In the genomic region with DNA sequence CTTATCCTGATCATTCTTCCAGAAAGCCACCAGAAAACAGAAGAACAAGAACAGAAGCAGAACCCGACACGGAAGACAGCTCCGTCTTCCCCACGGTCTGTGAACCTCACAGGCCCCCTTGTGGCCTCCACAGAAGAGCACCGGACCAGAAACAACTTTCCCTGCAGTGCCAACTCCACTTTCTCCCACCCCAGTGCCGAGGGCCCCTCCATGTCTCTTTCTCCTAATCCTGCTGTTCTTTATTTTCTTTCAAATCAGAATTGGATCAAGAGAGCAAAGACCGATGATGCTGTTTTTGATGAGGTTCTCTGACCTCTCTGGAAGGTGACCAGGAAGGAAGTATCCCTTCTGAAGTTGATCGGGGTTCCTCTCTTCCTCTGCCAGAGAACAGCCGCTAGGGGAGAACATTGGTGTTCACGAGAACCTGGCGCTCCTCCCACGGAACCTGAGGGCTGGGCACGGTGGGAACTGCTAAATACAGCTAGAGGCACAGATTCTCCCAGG, we compare ENCODE assay signal across 7 cellular contexts. TPM values are rescaled to one million over a fixed set of nuclear protein-coding genes. Genes with fewer than 3 reads are reported as not detected.
DNase-seq lines count a peak whose midpoint lies in the region; ATAC-seq and TF ChIP-seq lines count a peak whose summit lies in the region.

No MANE protein-coding gene starts in this region.

- H3F3A ChIP-seq in DOHH2 (ENCODE audit: control insufficient read depth, insufficient read depth) = no peaks in the 10 kb centered on the region

- H3K9me2 ChIP-seq in DOHH2 (replicated peaks; ENCODE audit: control insufficient read depth, low read length) = no peaks in the 10 kb centered on the region

- H4K20me1 ChIP-seq in DOHH2 (ENCODE audit: control insufficient read depth, insufficient read depth, low read depth, low read length) = no peaks in the 10 kb centered on the region

- H3K9me3 ChIP-seq in DOHH2 (ENCODE audit: control insufficient read depth, insufficient read depth, low read length) = no peaks in the 10 kb centered on the region

- H3K27ac ChIP-seq in DOHH2 (ENCODE audit: low read depth, low read length) = no peak overlapping the region

- H3K4me1 Mint-ChIP-seq in neural crest cell = no peaks in the 10 kb centered on the region

- no peaks in the 10 kb centered on the region for H3K36me3 Mint-ChIP-seq in neural crest cell (ENCODE audit: low read depth)

- H3K27me3 ChIP-seq in DOHH2 (ENCODE audit: control insufficient read depth, low read length) = peaks cover 18% of the 10 kb centered on the region

- H3K4me3 ChIP-seq in DOHH2 (ENCODE audit: low read length) (no peak overlapping the region), epithelial cell of esophagus (ENCODE audit: low read length) (no peak overlapping the region)

- ATAC-seq in GM18519 (IDR thresholded peaks at IDR 0.05; ENCODE audit: low FRiP score, unreplicated experiment) (no peak), GM21528 (IDR thresholded peaks at IDR 0.05; ENCODE audit: low FRiP score, unreplicated experiment) (no peak)

- no peak overlapping the region for H3K4me2 ChIP-seq in DOHH2 (ENCODE audit: low read length)

- TF ChIP-seq CTCF in DOHH2 (IDR thresholded peaks at IDR 0.05; ENCODE audit: low read depth, low read length, poor library complexity, severe bottlenecking) (peak; percentile 60), epithelial cell of esophagus (IDR thresholded peaks at IDR 0.05; ENCODE audit: insufficient read depth, low read depth, low read length, missing control alignments) (peak; percentile 75), neural crest cell (conservative IDR thresholded peaks at IDR 0.05) (peak; percentile 69)

- H3K79me2 ChIP-seq in DOHH2 (ENCODE audit: control insufficient read depth, low read length) = no peaks in the 10 kb centered on the region

- DNase-seq in HT-29 (ENCODE audit: low spot score) = peak; percentile 76
- DNase-seq in SK-MEL-5 (ENCODE audit: low read depth, low spot score) = peak; percentile 63
- DNase-seq in epithelial cell of esophagus (ENCODE audit: low read depth) = peak; percentile 60
- DNase-seq in neural crest cell (ENCODE audit: low read depth, low spot score) = no peak

- in situ Hi-C loops in SK-MEL-5 (cut with HindIII; ENCODE audit: low pct_unique_long_range_greater_than_20kb, low sequenced_read_pairs) = no loop called here

- no peaks in the 10 kb centered on the region for H3K36me3 ChIP-seq in DOHH2 (ENCODE audit: control insufficient read depth, low read length)

- H3K9me3 Mint-ChIP-seq in neural crest cell = no peaks in the 10 kb centered on the region

- H3K4me1 ChIP-seq in DOHH2 (ENCODE audit: control insufficient read depth, low read length) = no peaks in the 10 kb centered on the region

- peaks cover 56% of the 10 kb centered on the region for H3K27me3 Mint-ChIP-seq in neural crest cell (ENCODE audit: low read depth)

- no peak overlapping the region for H3K4me3 Mint-ChIP-seq in neural crest cell

- H3K27ac Mint-ChIP-seq in neural crest cell (ENCODE audit: unreplicated experiment) = no peak overlapping the region

RNA-seq across cellular contexts. Expression of a gene that starts 58.9 kb away (rescaled TPM):
- 4.9 and 5.2 TPM in 2 replicates for total RNA-seq in HT-29 (2014; rRNA removed; shearing (Covaris generic))
- total RNA-seq in SK-MEL-5 (2014; rRNA removed; shearing (Covaris generic)) = 2.8 and 3.4 TPM in 2 replicates
- polyA plus RNA-seq in SK-MEL-5 (2015; cell fraction: cytosol; rRNA removed) = 3.8 and 5.3 TPM in 2 replicates
- polyA plus RNA-seq in SK-MEL-5 (2015; cell fraction: nucleus; rRNA removed) = 3.3 and 3.7 TPM in 2 replicates
- total RNA-seq in neural crest cell = 39.0 and 43.6 TPM in 2 replicates
